In genomic region chr14:102751088-102751487, GRCh38 we compare ENCODE assay signal across 18 cellular contexts.
"Had no signal": no experiment of that assay in that cellular context is flagged by ENCODE, and none has a peak within 500 bp of the region (broad histone marks: within the 10 kb centered on the region; RNA-seq: fewer than 3 reads in every experiment).

No MANE protein-coding gene starts in this region.

- H3K36me3 Mint-ChIP-seq: activated naive CD8-positive, alpha-beta T cell treated with anti-CD3 and anti-CD28 coated beads for 36 hours had no signal

- H3K27ac Mint-ChIP-seq: activated B cell treated with CpG ODN at 0.5 μM for 24 hours; activated naive CD8-positive, alpha-beta T cell treated with anti-CD3 and anti-CD28 coated beads for 36 hours; stimulated activated naive CD8-positive, alpha-beta T cell treated with anti-CD3 and anti-CD28 coated beads, Interleukin-15, amount 100 ng/mL, for 72 hours had no signal

- ATAC-seq: activated T-cell treated with anti-CD3 and anti-CD28 coated beads, Interleukin-2, amount 50 U/mL, for 4 hours; foreskin keratinocyte; right cardiac atrium; stimulated activated naive CD8-positive, alpha-beta T cell treated with anti-CD3 and anti-CD28 coated beads, Interleukin-15, amount 100 ng/mL, for 72 hours had no signal

- H3K9me3 Mint-ChIP-seq: activated B cell treated with CpG ODN at 0.5 μM for 24 hours; activated naive CD8-positive, alpha-beta T cell treated with anti-CD3 and anti-CD28 coated beads for 36 hours; activated T-cell treated with anti-CD3 and anti-CD28 coated beads, Interleukin-2, amount 50 U/mL, for 4 hours; central memory CD8-positive, alpha-beta T cell; stimulated activated naive CD8-positive, alpha-beta T cell treated with anti-CD3 and anti-CD28 coated beads, Interleukin-15, amount 100 ng/mL, for 72 hours had no signal

- H3K4me3 Mint-ChIP-seq: activated B cell treated with CpG ODN at 0.5 μM for 24 hours; activated naive CD8-positive, alpha-beta T cell treated with anti-CD3 and anti-CD28 coated beads for 36 hours; activated T-cell treated with anti-CD3 and anti-CD28 coated beads, Interleukin-2, amount 50 U/mL, for 4 hours; central memory CD8-positive, alpha-beta T cell; stimulated activated naive CD8-positive, alpha-beta T cell treated with anti-CD3 and anti-CD28 coated beads, Interleukin-15, amount 100 ng/mL, for 72 hours had no signal

- H3K27me3 Mint-ChIP-seq: activated B cell treated with CpG ODN at 0.5 μM for 24 hours; activated naive CD8-positive, alpha-beta T cell treated with anti-CD3 and anti-CD28 coated beads for 36 hours; central memory CD8-positive, alpha-beta T cell; stimulated activated naive CD8-positive, alpha-beta T cell treated with anti-CD3 and anti-CD28 coated beads, Interleukin-15, amount 100 ng/mL, for 72 hours had no signal

- H3K4me1 Mint-ChIP-seq: activated naive CD8-positive, alpha-beta T cell treated with anti-CD3 and anti-CD28 coated beads for 36 hours; central memory CD8-positive, alpha-beta T cell; stimulated activated naive CD8-positive, alpha-beta T cell treated with anti-CD3 and anti-CD28 coated beads, Interleukin-15, amount 100 ng/mL, for 72 hours had no signal

- DNase-seq: activated B cell treated with CpG ODN at 0.5 μM for 24 hours; activated CD4-positive, alpha-beta T cell treated with anti-CD3 and anti-CD28 coated beads for 4 hours; activated CD4-positive, alpha-beta T cell treated with anti-CD3 and anti-CD28 coated beads, Interleukin-2, amount 50 U/mL, for 48 hours; activated CD8-positive, alpha-beta memory T cell treated with anti-CD3 and anti-CD28 coated beads, Interleukin-2, amount 50 U/mL, for 48 hours; activated naive CD4-positive, alpha-beta T cell treated with Interleukin-2 at 50 U/mL for 16 hours; activated naive CD8-positive, alpha-beta T cell treated with anti-CD3 and anti-CD28 coated beads for 36 hours; activated T-cell treated with anti-CD3 and anti-CD28 coated beads, Interleukin-2, amount 50 U/mL, for 4 hours; amniotic stem cell; effector memory CD4-positive, alpha-beta T cell; foreskin keratinocyte; kidney; mesenchymal stem cell; right cardiac atrium; stimulated activated CD4-positive, alpha-beta T cell treated with anti-CD3 and anti-CD28 coated beads, Interleukin-1b, Interleukin-23, amount 100 ng/mL, for 48 hours; stimulated activated naive CD8-positive, alpha-beta T cell treated with anti-CD3 and anti-CD28 coated beads, Interleukin-15, amount 100 ng/mL, for 72 hours; T1000; tibial artery had no signal
